24 cellular contexts compared by ENCODE assay signal in the genomic region with DNA sequence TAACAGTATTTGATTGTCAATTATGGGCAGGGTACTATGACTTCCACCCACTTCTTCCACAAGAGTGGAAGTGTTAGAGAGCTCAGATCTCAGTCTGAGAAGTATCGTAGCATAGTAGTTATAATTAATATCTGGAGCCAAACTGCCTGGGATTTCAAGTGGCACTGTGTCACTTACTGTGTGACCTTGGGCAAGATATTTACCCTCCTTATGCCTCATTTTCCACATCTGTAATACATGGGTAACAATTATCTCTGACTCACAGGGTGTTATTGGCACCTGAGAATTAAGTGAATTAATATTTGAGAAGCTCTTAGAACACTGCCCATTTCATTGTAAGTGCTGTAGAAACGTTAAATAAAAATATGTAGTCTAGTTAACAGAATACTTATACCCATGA. TPM values are rescaled to one million over a fixed set of nuclear protein-coding genes. Genes with fewer than 3 reads are reported as not detected.
DNase-seq lines count a peak whose midpoint lies in the region; ATAC-seq lines count a peak whose summit lies in the region.
"Had no signal": no experiment of that assay in that cellular context is flagged by ENCODE, and none has a peak within 500 bp of the region (broad histone marks: within the 10 kb centered on the region; RNA-seq: fewer than 3 reads in every experiment).

No MANE protein-coding gene starts in this region.

- H3K4me1 ChIP-seq in CD4-positive, CD25-positive, alpha-beta regulatory T cell (ENCODE audit: control insufficient read depth, insufficient read depth, low read length, poor library complexity, severe bottlenecking): peaks cover 8% of the 10 kb centered on the region
- H3K4me1 ChIP-seq: BE2C; BLaER1 treated with 17β-estradiol and CSF1 and Interleukin-3, amounts not matched to agents 10 nM and 100 nM had no signal

- peaks cover 26% of the 10 kb centered on the region for H3K36me3 ChIP-seq in CD4-positive, CD25-positive, alpha-beta regulatory T cell (ENCODE audit: control insufficient read depth, insufficient read depth, low read length)

- no peak for ATAC-seq in activated T-cell treated with anti-CD3 and anti-CD28 coated beads, Interleukin-2, amount 50 U/mL, for 72 hours (replicated peaks in 1 of 2)
- no peak for ATAC-seq in CD4-positive, CD25-positive, alpha-beta regulatory T cell (ENCODE audit: low read depth in 2 of 2)
- ATAC-seq in activated T-helper 17 cell treated with anti-CD3 and anti-CD28 coated beads, Interleukin-2, amount 50 U/mL, for 72 hours (replicated peaks): no peak
- ATAC-seq in HG02642 (IDR thresholded peaks at IDR 0.05; ENCODE audit: poor library complexity, unreplicated experiment) (no peak), HG02588 (IDR thresholded peaks at IDR 0.05; ENCODE audit: unreplicated experiment) (no peak)
- no peak for ATAC-seq in activated CD8-positive, alpha-beta memory T cell treated with anti-CD3 and anti-CD28 coated beads, Interleukin-2, amount 10 ng/mL, durations not matched to agents 7 days and 5 days
- ATAC-seq: A549 had no signal

- H3K9me3 Mint-ChIP-seq in activated T-cell treated with anti-CD3 and anti-CD28 coated beads, Interleukin-2, amount 50 U/mL, for 72 hours: no peaks in the 10 kb centered on the region
- H3K9me3 Mint-ChIP-seq in CD4-positive, CD25-positive, alpha-beta regulatory T cell: peaks cover 0 to 16% (median 5%) of the 10 kb centered on the region in 7 donors
- H3K9me3 Mint-ChIP-seq in activated T-helper 17 cell treated with anti-CD3 and anti-CD28 coated beads, Interleukin-2, amount 50 U/mL, for 72 hours: no peaks in the 10 kb centered on the region
- H3K9me3 Mint-ChIP-seq in activated CD8-positive, alpha-beta memory T cell treated with anti-CD3 and anti-CD28 coated beads, Interleukin-2, amount 10 ng/mL, durations not matched to agents 7 days and 5 days (ENCODE audit: low read depth): peaks cover 22% of the 10 kb centered on the region

- CTCF ChIA-PET in activated CD8-positive, alpha-beta memory T cell treated with anti-CD3 and anti-CD28 coated beads, Interleukin-2, amount 10 ng/mL, durations not matched to agents 7 days and 5 days (lab: Charles Lee): no interaction called here

- H3K36me3 Mint-ChIP-seq in activated T-cell treated with anti-CD3 and anti-CD28 coated beads, Interleukin-2, amount 50 U/mL, for 72 hours (ENCODE audit: insufficient read depth in 2 of 2): peaks cover 10 to 18% of the 10 kb centered on the region in 2 donors
- peaks cover 37% of the 10 kb centered on the region for H3K36me3 Mint-ChIP-seq in CD4-positive, CD25-positive, alpha-beta regulatory T cell
- H3K36me3 Mint-ChIP-seq in activated T-helper 17 cell treated with anti-CD3 and anti-CD28 coated beads, Interleukin-2, amount 50 U/mL, for 72 hours (ENCODE audit: low read depth): peaks cover 70% of the 10 kb centered on the region
- H3K36me3 Mint-ChIP-seq in activated CD8-positive, alpha-beta memory T cell treated with anti-CD3 and anti-CD28 coated beads, Interleukin-2, amount 10 ng/mL, durations not matched to agents 7 days and 5 days: peaks cover 63% of the 10 kb centered on the region

- peak overlapping the region; percentile 89 for H3K27ac Mint-ChIP-seq in activated T-cell treated with anti-CD3 and anti-CD28 coated beads, Interleukin-2, amount 50 U/mL, for 72 hours
- no peak overlapping the region for H3K27ac Mint-ChIP-seq in CD4-positive, CD25-positive, alpha-beta regulatory T cell
- H3K27ac Mint-ChIP-seq in activated T-helper 17 cell treated with anti-CD3 and anti-CD28 coated beads, Interleukin-2, amount 50 U/mL, for 72 hours: peak overlapping the region; percentile 0
- no peak overlapping the region for H3K27ac Mint-ChIP-seq in activated CD8-positive, alpha-beta memory T cell treated with anti-CD3 and anti-CD28 coated beads, Interleukin-2, amount 10 ng/mL, durations not matched to agents 7 days and 5 days
- H3K27ac Mint-ChIP-seq: CD14-positive monocyte had no signal

- peak overlapping the region; percentile 22 for H3K4me3 ChIP-seq in CD4-positive, CD25-positive, alpha-beta regulatory T cell (ENCODE audit: low read depth, low read length)
- H3K4me3 ChIP-seq: A549; BLaER1 treated with 17β-estradiol and CSF1 and Interleukin-3, amounts not matched to agents 10 nM and 100 nM; GM23248 had no signal

- no peaks in the 10 kb centered on the region for H3K27me3 ChIP-seq in CD4-positive, CD25-positive, alpha-beta regulatory T cell (ENCODE audit: control insufficient read depth, insufficient read depth, low read length)
- H3K27me3 ChIP-seq: BE2C; BLaER1 treated with 17β-estradiol and CSF1 and Interleukin-3, amounts not matched to agents 10 nM and 100 nM had no signal

- peaks cover 12 to 17% of the 10 kb centered on the region in 2 experiments for H3K9me3 ChIP-seq in CD4-positive, CD25-positive, alpha-beta regulatory T cell (ENCODE audit: control insufficient read depth in 2 of 2, low read length in 2 of 2)
- H3K9me3 ChIP-seq: BE2C had no signal

- peaks cover 62% of the 10 kb centered on the region for H3K4me1 Mint-ChIP-seq in activated T-cell treated with anti-CD3 and anti-CD28 coated beads, Interleukin-2, amount 50 U/mL, for 72 hours (ENCODE audit: low read depth)
- peaks cover 43 to 59% (median 46%) of the 10 kb centered on the region in 4 donors for H3K4me1 Mint-ChIP-seq in CD4-positive, CD25-positive, alpha-beta regulatory T cell
- H3K4me1 Mint-ChIP-seq in activated T-helper 17 cell treated with anti-CD3 and anti-CD28 coated beads, Interleukin-2, amount 50 U/mL, for 72 hours: peaks cover 40% of the 10 kb centered on the region
- H3K4me1 Mint-ChIP-seq in activated CD8-positive, alpha-beta memory T cell treated with anti-CD3 and anti-CD28 coated beads, Interleukin-2, amount 10 ng/mL, durations not matched to agents 7 days and 5 days: peaks cover 32% of the 10 kb centered on the region

- no peak overlapping the region for H3K4me3 Mint-ChIP-seq in activated T-cell treated with anti-CD3 and anti-CD28 coated beads, Interleukin-2, amount 50 U/mL, for 72 hours
- H3K4me3 Mint-ChIP-seq in CD4-positive, CD25-positive, alpha-beta regulatory T cell: no peak overlapping the region
- peak overlapping the region; percentile 50 for H3K4me3 Mint-ChIP-seq in activated T-helper 17 cell treated with anti-CD3 and anti-CD28 coated beads, Interleukin-2, amount 50 U/mL, for 72 hours
- no peak overlapping the region for H3K4me3 Mint-ChIP-seq in activated CD8-positive, alpha-beta memory T cell treated with anti-CD3 and anti-CD28 coated beads, Interleukin-2, amount 10 ng/mL, durations not matched to agents 7 days and 5 days
- H3K4me3 Mint-ChIP-seq: CD14-positive monocyte had no signal

- no peak overlapping the region for H3K27ac ChIP-seq in CD4-positive, CD25-positive, alpha-beta regulatory T cell (ENCODE audit: insufficient read depth, low read length, poor library complexity, severe bottlenecking)
- H3K27ac ChIP-seq: A549; BLaER1 treated with 17β-estradiol and CSF1 and Interleukin-3, amounts not matched to agents 10 nM and 100 nM; GM23248 had no signal

- DNase-seq in activated T-cell treated with anti-CD3 and anti-CD28 coated beads, Interleukin-2, amount 50 U/mL, for 72 hours: no peak
- no peak for DNase-seq in activated T-cell treated with anti-CD3 and anti-CD28 coated beads, Interleukin-2, amount 50 U/mL, for 48 hours
- DNase-seq in CD4-positive, CD25-positive, alpha-beta regulatory T cell: no peak
- peak; percentile 36 for DNase-seq in NCI-H2227 (lab: John Stamatoyannopoulos, UW; ENCODE audit: unreplicated experiment)
- no peak for DNase-seq in activated CD8-positive, alpha-beta memory T cell treated with anti-CD3 and anti-CD28 coated beads, Interleukin-2, amount 10 ng/mL, durations not matched to agents 7 days and 5 days
- DNase-seq: 8988T; ACHN; AML-193; BE2C; Calu3; CD4-positive, alpha-beta memory T cell; COR-L47; DMS53; DMS79 treated with DMSO at 0.1 percent for 48 hours; GF-D8; GM23248; H7; HCEC 1CT had no signal

- H3K27me3 Mint-ChIP-seq in activated T-cell treated with anti-CD3 and anti-CD28 coated beads, Interleukin-2, amount 50 U/mL, for 72 hours (ENCODE audit: low read depth): no peaks in the 10 kb centered on the region
- H3K27me3 Mint-ChIP-seq in CD4-positive, CD25-positive, alpha-beta regulatory T cell: no peaks in the 10 kb centered on the region
- no peaks in the 10 kb centered on the region for H3K27me3 Mint-ChIP-seq in activated T-helper 17 cell treated with anti-CD3 and anti-CD28 coated beads, Interleukin-2, amount 50 U/mL, for 72 hours
- H3K27me3 Mint-ChIP-seq in activated CD8-positive, alpha-beta memory T cell treated with anti-CD3 and anti-CD28 coated beads, Interleukin-2, amount 10 ng/mL, durations not matched to agents 7 days and 5 days: no peaks in the 10 kb centered on the region
- H3K27me3 Mint-ChIP-seq: CD4-positive, alpha-beta memory T cell had no signal

RNA-seq across cellular contexts. Expression of a gene that starts 11.5 kb away (rescaled TPM):
- 100 to 1,000 TPM in 1 of 2 donors, 10 to 100 TPM in 1; 97.0 to 102 TPM for total RNA-seq in activated T-cell treated with anti-CD3 and anti-CD28 coated beads, Interleukin-2, amount 50 U/mL, for 72 hours
- total RNA-seq in CD4-positive, CD25-positive, alpha-beta regulatory T cell: 76.2 TPM
- 10 to 100 TPM; 29.9 to 43.5 (median 35.8) TPM for polyA plus RNA-seq in CD4-positive, CD25-positive, alpha-beta regulatory T cell
- total RNA-seq in activated T-helper 17 cell treated with anti-CD3 and anti-CD28 coated beads, Interleukin-2, amount 50 U/mL, for 72 hours: 100 to 1,000 TPM in 1 of 2 donors, 10 to 100 TPM in 1; 60.1 to 104 TPM
- 10 to 100 TPM; 48.9 to 71.4 TPM for total RNA-seq in activated CD8-positive, alpha-beta memory T cell treated with anti-CD3 and anti-CD28 coated beads, Interleukin-2, amount 10 ng/mL, durations not matched to agents 7 days and 5 days

Comparison
In these comparisons a context has a peak if more than half of its experiments do, and no peak if none do; other contexts are left out.
1. H3K27ac Mint-ChIP-seq: peak in activated T-cell treated with anti-CD3 and anti-CD28 coated beads, Interleukin-2, amount 50 U/mL, for 72 hours (single experiment) and activated T-helper 17 cell treated with anti-CD3 and anti-CD28 coated beads, Interleukin-2, amount 50 U/mL, for 72 hours (single experiment); none in CD4-positive, CD25-positive, alpha-beta regulatory T cell (0 of 3) and activated CD8-positive, alpha-beta memory T cell treated with anti-CD3 and anti-CD28 coated beads, Interleukin-2, amount 10 ng/mL, durations not matched to agents 7 days and 5 days (single experiment).